ENCODE assay signal across 10 cellular contexts in genomic region chr6:130602151-130602770, GRCh38.
A peak's percentile ranks its signal among the peaks of the same experiment; 100 is the strongest.
DNase-seq lines count a peak whose midpoint lies in the region; ATAC-seq, FAIRE-seq and TF ChIP-seq lines count a peak whose summit lies in the region.
"Had no signal": no experiment of that assay in that cellular context is flagged by ENCODE, and none has a peak within 500 bp of the region (broad histone marks: within the 10 kb centered on the region; RNA-seq: fewer than 3 reads in every experiment).

No MANE protein-coding gene starts in this region.

- no peaks in the 10 kb centered on the region for H3K9me3 ChIP-seq in CD8-positive, alpha-beta memory T cell (ENCODE audit: low read length)
- H3K9me3 ChIP-seq in MM.1S (replicated peaks; ENCODE audit: insufficient read depth, low read length) = no peaks in the 10 kb centered on the region

- H3K27ac ChIP-seq in CD8-positive, alpha-beta memory T cell (ENCODE audit: low read depth, low read length) = no peak overlapping the region
- no peak overlapping the region for H3K27ac ChIP-seq in MM.1S (ENCODE audit: low read length)

- no peak overlapping the region for H3K4me3 Mint-ChIP-seq in CD8-positive, alpha-beta memory T cell

- H3K4me3 ChIP-seq in fibroblast of the aortic adventitia (ENCODE audit: low read depth, low read length) (no peak overlapping the region), MM.1S (ENCODE audit: low read length) (no peak overlapping the region)
- no peak overlapping the region for H3K4me3 ChIP-seq in CD8-positive, alpha-beta memory T cell (ENCODE audit: low read length)

- peaks cover 6% of the 10 kb centered on the region for H3K4me1 ChIP-seq in CD8-positive, alpha-beta memory T cell (ENCODE audit: insufficient read depth, low read length)
- H3K4me1 ChIP-seq in MM.1S (ENCODE audit: low read length) = 0 out of 2 replicates have a peak, but pooled peaks cover 5% of the 10 kb centered on the region

- no peak for FAIRE-seq in urothelium cell line (lab: Jason Lieb, UNC)
- FAIRE-seq: H1 had no signal

- no peak overlapping the region for H2AFZ ChIP-seq in MM.1S (ENCODE audit: low read length)

- CTCF ChIA-PET in CD8-positive, alpha-beta memory T cell (lab: Charles Lee) = no interaction called here

- TF ChIP-seq CTCF in fibroblast of the aortic adventitia (IDR thresholded peaks at IDR 0.05; ENCODE audit: insufficient read depth, low read length) = no peak
- no peak for TF ChIP-seq CTCF in MM.1S (IDR thresholded peaks at IDR 0.05; ENCODE audit: low read length)

- H3K36me3 Mint-ChIP-seq in CD8-positive, alpha-beta memory T cell = peaks cover 0 to 3% (median 0%) of the 10 kb centered on the region in 3 donors

- DNase-seq in stimulated activated CD4-positive, alpha-beta T cell treated with anti-CD3 and anti-CD28 coated beads, Interleukin-15, amount 100 ng/mL, for 24 hours = peak; percentile 34
- DNase-seq in stimulated activated CD4-positive, alpha-beta T cell treated with anti-CD3 and anti-CD28 coated beads, Interleukin-2, amount 100 ng/mL, for 48 hours = no peak
- DNase-seq in T1000 (lab: John Stamatoyannopoulos, UW) (peak; percentile 59), fibroblast of the aortic adventitia (ENCODE audit: low read depth) (peak; percentile 96), urothelium cell line (ENCODE audit: low spot score) (peak; percentile 85), MM.1S (no peak)
- no peak for DNase-seq in CD8-positive, alpha-beta memory T cell
- DNase-seq: activated CD8-positive, alpha-beta memory T cell treated with anti-CD3 and anti-CD28 coated beads, Interleukin-2, amount 50 U/mL, for 48 hours had no signal

- POLR2A ChIA-PET in CD8-positive, alpha-beta memory T cell (lab: Charles Lee) = no interaction called here

- no peak overlapping the region for H3K4me2 ChIP-seq in MM.1S (ENCODE audit: low read depth, low read length)

- H3F3A ChIP-seq in MM.1S (ENCODE audit: insufficient read depth, low read length) = no peaks in the 10 kb centered on the region

- no peaks in the 10 kb centered on the region for H3K9me2 ChIP-seq in MM.1S (replicated peaks; ENCODE audit: insufficient read depth, low read length)

- no peak for ATAC-seq in GM19035 (IDR thresholded peaks at IDR 0.05; ENCODE audit: unreplicated experiment)

- no peaks in the 10 kb centered on the region for H3K9me3 Mint-ChIP-seq in CD8-positive, alpha-beta memory T cell

- H4K20me1 ChIP-seq in MM.1S (ENCODE audit: insufficient read depth, low read length) = no peaks in the 10 kb centered on the region

- no peaks in the 10 kb centered on the region for H3K27me3 ChIP-seq in CD8-positive, alpha-beta memory T cell (ENCODE audit: insufficient read depth, low read length, poor library complexity, severe bottlenecking)
- H3K27me3 ChIP-seq in MM.1S (replicated peaks; ENCODE audit: insufficient read depth, low read length) = no peaks in the 10 kb centered on the region

- peaks cover 11 to 18% (median 12%) of the 10 kb centered on the region in 3 donors for H3K4me1 Mint-ChIP-seq in CD8-positive, alpha-beta memory T cell

- H3K27ac Mint-ChIP-seq in CD8-positive, alpha-beta memory T cell = peak overlapping the region in 2 of 8 donors; percentile 17 to 45

- H3K27me3 Mint-ChIP-seq in CD8-positive, alpha-beta memory T cell = peaks cover 0 to 2% of the 10 kb centered on the region in 2 donors

- H3K9ac ChIP-seq in MM.1S (ENCODE audit: low read length) = no peak overlapping the region

- H3K36me3 ChIP-seq in CD8-positive, alpha-beta memory T cell (ENCODE audit: insufficient read depth, low read length) = no peaks in the 10 kb centered on the region
- no peaks in the 10 kb centered on the region for H3K36me3 ChIP-seq in MM.1S (replicated peaks; ENCODE audit: insufficient read depth, low read length)

- no peaks in the 10 kb centered on the region for H3K79me2 ChIP-seq in MM.1S (ENCODE audit: low read length)

Comparison
In these comparisons a context has a peak if more than half of its experiments do, and no peak if none do; other contexts are left out.
1. DNase-seq: peak in stimulated activated CD4-positive, alpha-beta T cell treated with anti-CD3 and anti-CD28 coated beads, Interleukin-15, amount 100 ng/mL, for 24 hours (single experiment), T1000 (single experiment), fibroblast of the aortic adventitia (single experiment) and urothelium cell line (single experiment); none in stimulated activated CD4-positive, alpha-beta T cell treated with anti-CD3 and anti-CD28 coated beads, Interleukin-2, amount 100 ng/mL, for 48 hours (0 of 2), CD8-positive, alpha-beta memory T cell (0 of 5) and MM.1S (single experiment).